In the genomic region with DNA sequence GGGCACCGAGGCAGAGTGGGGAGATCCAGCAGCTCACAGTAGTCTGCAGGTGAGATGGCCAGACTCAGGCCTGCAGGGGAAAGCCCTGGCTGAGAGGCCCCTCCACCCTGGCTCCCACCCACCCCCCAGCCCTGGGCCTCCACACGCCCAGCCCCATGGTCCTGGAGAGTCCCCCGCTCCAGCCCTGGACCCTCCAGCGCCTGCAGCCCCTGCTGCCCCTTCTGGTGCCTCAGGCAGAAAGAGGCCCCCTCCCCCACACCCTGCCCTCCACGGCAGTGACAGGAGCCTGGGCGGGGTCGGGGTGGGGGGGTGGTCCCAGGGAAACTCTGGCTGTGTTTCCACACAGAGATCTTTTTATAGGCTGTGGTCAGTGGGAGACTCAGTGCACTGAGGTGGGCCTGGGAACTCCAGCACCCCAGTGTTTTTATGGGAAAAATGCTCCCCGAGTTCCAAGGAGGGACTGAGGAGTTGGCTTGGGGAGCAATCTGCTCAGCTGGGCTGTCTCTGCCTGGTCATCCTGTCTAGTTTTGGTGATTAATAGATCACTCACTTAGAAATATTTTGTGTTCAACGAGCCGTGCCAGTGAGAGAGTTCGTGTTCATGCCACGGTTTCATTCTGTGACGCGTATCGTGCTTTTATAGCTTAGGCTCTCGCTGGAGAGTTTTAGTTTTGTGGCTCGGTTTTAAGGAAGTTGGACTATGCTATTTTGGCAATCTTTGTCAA, we compare ENCODE assay signal across 8 cellular contexts. TPM values are rescaled to one million over a fixed set of nuclear protein-coding genes. Genes with fewer than 3 reads are reported as not detected.
DNase-seq lines count a peak whose midpoint lies in the region; ATAC-seq and TF ChIP-seq lines count a peak whose summit lies in the region.

No MANE protein-coding gene starts in this region.

- no peak overlapping the region for H3K27ac Mint-ChIP-seq in progenitor cell of endocrine pancreas

- no peaks in the 10 kb centered on the region for H3K36me3 Mint-ChIP-seq in progenitor cell of endocrine pancreas (ENCODE audit: insufficient read depth)

- H3K9me3 ChIP-seq in NT2/D1 (ENCODE audit: insufficient read depth, low read length): no peaks in the 10 kb centered on the region

- peak overlapping the region; percentile 100 for H3K27ac ChIP-seq in epithelial cell of prostate

- H3K27me3 ChIP-seq in NT2/D1 (ENCODE audit: insufficient read depth, insufficient read length): no peaks in the 10 kb centered on the region

- TF ChIP-seq CTCF in GM12875 (IDR thresholded peaks at IDR 0.05; ENCODE audit: borderline replicate concordance, insufficient read depth, low read depth, low read length) (no peak), progenitor cell of endocrine pancreas (IDR thresholded peaks at IDR 0.05; ENCODE audit: unreplicated experiment) (no peak)

- peak overlapping the region; percentile 35 for H3K4me3 ChIP-seq in GM12875 (ENCODE audit: low read depth, low read length)
- H3K4me3 ChIP-seq in NT2/D1 (ENCODE audit: insufficient read length, low read depth): no peak overlapping the region

- no peaks in the 10 kb centered on the region for H3K9me3 Mint-ChIP-seq in progenitor cell of endocrine pancreas (ENCODE audit: low read depth)

- H3K27me3 Mint-ChIP-seq in progenitor cell of endocrine pancreas: no peaks in the 10 kb centered on the region

- H3K36me3 ChIP-seq in NT2/D1 (ENCODE audit: insufficient read depth, insufficient read length, low read length): no peaks in the 10 kb centered on the region

- no peak for DNase-seq in NT2/D1 (ENCODE audit: low read depth, low spot score)
- peak; percentile 55 for DNase-seq in epithelial cell of prostate (ENCODE audit: low read depth, low spot score)
- peak; percentile 53 for DNase-seq in non-pigmented ciliary epithelial cell (ENCODE audit: low read depth)
- DNase-seq in progenitor cell of endocrine pancreas (ENCODE audit: low spot score, unreplicated experiment): no peak
- DNase-seq in NCI-H2227 treated with DMSO at 0.1 percent for 48 hours (lab: John Stamatoyannopoulos, UW): no peak
- DNase-seq in activated gamma-delta T cell treated with Interleukin-2 at 50 U/mL for 16 hours: no peak

- H3K4me1 Mint-ChIP-seq in progenitor cell of endocrine pancreas (ENCODE audit: low read depth): peaks cover 10% of the 10 kb centered on the region

- peak overlapping the region; percentile 59 for H3K9ac ChIP-seq in NT2/D1 (ENCODE audit: insufficient read length, low read depth)

- H3K4me1 ChIP-seq in NT2/D1 (ENCODE audit: insufficient read depth, insufficient read length): peaks cover 22% of the 10 kb centered on the region

- ATAC-seq in HG02623 (IDR thresholded peaks at IDR 0.05; ENCODE audit: unreplicated experiment): peak; percentile 49

- no peak overlapping the region for H3K4me3 Mint-ChIP-seq in progenitor cell of endocrine pancreas (ENCODE audit: low read depth)

RNA-seq across cellular contexts. Expression of a gene that starts 53.1 kb away (rescaled TPM):
- 6.7 and 7.5 TPM in 2 replicates for total RNA-seq in progenitor cell of endocrine pancreas

Comparison
In these comparisons a context has a peak if more than half of its experiments do, and no peak if none do; other contexts are left out.
1. DNase-seq: peak in epithelial cell of prostate (single experiment) and non-pigmented ciliary epithelial cell (single experiment); none in NT2/D1 (single experiment), progenitor cell of endocrine pancreas (single experiment), NCI-H2227 treated with DMSO at 0.1 percent for 48 hours (single experiment) and activated gamma-delta T cell treated with Interleukin-2 at 50 U/mL for 16 hours (single experiment).